Comparison of ENCODE assay signal across 8 cellular contexts in the genomic region with DNA sequence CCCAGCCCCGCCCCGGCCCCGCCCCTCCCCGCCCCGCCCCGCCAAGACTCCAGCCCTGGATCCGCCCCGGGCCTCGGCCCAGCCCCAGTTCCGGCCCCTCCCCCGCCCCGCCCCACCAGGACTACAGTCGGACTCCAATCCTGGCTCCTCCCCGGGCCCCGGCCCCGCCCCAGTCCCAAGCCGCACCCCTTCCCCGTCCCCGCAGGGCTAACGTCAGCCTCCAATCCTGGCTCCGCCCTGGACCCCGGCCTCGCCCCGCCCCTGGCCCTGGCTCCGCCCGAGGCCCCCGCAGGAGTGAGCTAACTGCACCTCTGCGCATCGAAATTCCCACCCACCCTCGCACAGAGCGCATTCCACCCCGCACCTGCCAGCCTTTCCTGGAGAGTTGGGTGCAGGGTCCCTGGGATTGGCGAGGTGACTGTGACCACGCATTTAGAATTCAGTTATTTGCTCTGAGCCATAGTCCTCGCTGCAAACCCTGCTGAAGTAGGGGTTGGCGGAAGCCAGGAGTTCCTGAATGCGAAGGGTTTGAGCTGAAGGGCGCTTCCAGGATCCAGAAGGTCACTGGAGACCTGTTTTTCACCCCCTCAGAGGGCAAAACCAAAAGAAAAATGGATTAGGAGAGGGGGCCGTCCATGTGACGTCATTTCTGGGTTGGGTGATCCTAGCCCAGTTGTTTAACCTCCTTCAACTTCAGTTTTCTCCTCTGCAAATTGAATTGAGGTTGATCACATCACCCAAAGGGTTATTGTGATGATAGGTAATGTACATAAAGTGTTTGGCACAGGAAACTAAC. TPM values are rescaled to one million over a fixed set of nuclear protein-coding genes. Genes with fewer than 3 reads are reported as not detected.
DNase-seq lines count a peak whose midpoint lies in the region; ATAC-seq and TF ChIP-seq lines count a peak whose summit lies in the region.

No MANE protein-coding gene starts in this region.

- no peaks in the 10 kb centered on the region for H3K27me3 ChIP-seq in CD8-positive, alpha-beta T cell (ENCODE audit: insufficient read depth, low read length)
- H3K27me3 ChIP-seq in effector memory CD4-positive, alpha-beta T cell (replicated peaks; ENCODE audit: control insufficient read depth, insufficient read depth, low read length, poor library complexity, severe bottlenecking): no peaks in the 10 kb centered on the region
- peaks cover 0 to 8% of the 10 kb centered on the region in 2 experiments for H3K27me3 ChIP-seq in mesenchymal stem cell (ENCODE audit: control insufficient read depth in 1 of 2, insufficient read depth in 1 of 2, low read length in 2 of 2)

- CTCF ChIA-PET in CD8-positive, alpha-beta T cell (lab: Charles Lee): interaction anchor here (0.6 to 6.3 kb wide), 7 partner anchors 12 to 193 kb away, joined by 3 to 80 read pairs (median 3); no protein-coding TSS in a partner anchor

- no peak overlapping the region for H2AK5ac ChIP-seq in mesenchymal stem cell (ENCODE audit: low read length, severe bottlenecking)

- POLR2A ChIA-PET in CD8-positive, alpha-beta T cell (lab: Charles Lee): interaction anchor here (0.6 to 3.8 kb wide), 11 partner anchors 13 to 469 kb away, joined by 3 to 29 read pairs (median 4); a partner anchor contains a TSS

- no peak overlapping the region for H2BK5ac ChIP-seq in mesenchymal stem cell (ENCODE audit: low read depth, low read length, poor library complexity, severe bottlenecking)

- DNase-seq in CD8-positive, alpha-beta T cell: peak; percentile 97 to 99 (median 99)
- peak; percentile 86 for DNase-seq in HPDE6-E6E7 (ENCODE audit: extremely low spot score)
- DNase-seq in NK-92 (lab: John Stamatoyannopoulos, UW; ENCODE audit: unreplicated experiment): peak; percentile 91
- peak; percentile 97 to 98 for DNase-seq in activated CD8-positive, alpha-beta memory T cell treated with anti-CD3 and anti-CD28 coated beads for 4 hours (ENCODE audit: low read depth in 2 of 2)
- peak; percentile 97 to 99 (median 97) for DNase-seq in effector memory CD4-positive, alpha-beta T cell
- DNase-seq in mesenchymal stem cell: peak; percentile 92
- peak; percentile 97 for DNase-seq in stimulated activated CD8-positive, alpha-beta memory T cell treated with anti-CD3 and anti-CD28 coated beads, Interleukin-12 subunit alpha, Interleukin-12 subunit beta, amount 100 ng/mL, for 1 hour (ENCODE audit: low read depth)

- H2BK120ac ChIP-seq in mesenchymal stem cell (ENCODE audit: low read depth, low read length): no peak overlapping the region

- peak overlapping the region; percentile 94 for H3K27ac Mint-ChIP-seq in CD8-positive, alpha-beta T cell

- H3K27me3 Mint-ChIP-seq in CD8-positive, alpha-beta T cell (ENCODE audit: low read depth): no peaks in the 10 kb centered on the region

- H3K18ac ChIP-seq in mesenchymal stem cell (ENCODE audit: low read depth in 1 of 2, low read length in 2 of 2): peak overlapping the region in 1 of 2 experiments; percentile 59

- H3K36me3 ChIP-seq in CD8-positive, alpha-beta T cell (ENCODE audit: insufficient read depth, low read length): peaks cover 11% of the 10 kb centered on the region
- peaks cover 10% of the 10 kb centered on the region for H3K36me3 ChIP-seq in effector memory CD4-positive, alpha-beta T cell (ENCODE audit: control insufficient read depth, insufficient read depth, low read length)
- H3K36me3 ChIP-seq in mesenchymal stem cell (ENCODE audit: control insufficient read depth in 1 of 2, insufficient read depth in 2 of 2, low read depth in 1 of 2, low read length in 2 of 2): peaks cover 4 to 13% of the 10 kb centered on the region in 2 experiments

- H2AFZ ChIP-seq in mesenchymal stem cell (ENCODE audit: low read depth, low read length): peak overlapping the region; percentile 47

- no peaks in the 10 kb centered on the region for H3K9me3 Mint-ChIP-seq in CD8-positive, alpha-beta T cell

- intact Hi-C loops in CD8-positive, alpha-beta T cell (cut with DNase I, micrococcal nuclease): loop anchor here (1.0 to 5.0 kb wide), 11 partner anchors 14 to 317 kb away; a partner anchor contains a TSS

- H3K9me3 ChIP-seq in CD8-positive, alpha-beta T cell (ENCODE audit: low read length): no peaks in the 10 kb centered on the region
- H3K9me3 ChIP-seq in effector memory CD4-positive, alpha-beta T cell (ENCODE audit: control insufficient read depth, low read length): no peaks in the 10 kb centered on the region
- H3K9me3 ChIP-seq in mesenchymal stem cell (ENCODE audit: control insufficient read depth, low read length): no peaks in the 10 kb centered on the region

- H3K4me3 Mint-ChIP-seq in CD8-positive, alpha-beta T cell: peak overlapping the region; percentile 80

- H2BK12ac ChIP-seq in mesenchymal stem cell (ENCODE audit: low read length in 2 of 2): peak overlapping the region in 1 of 2 experiments; percentile 40

- H3K14ac ChIP-seq in mesenchymal stem cell (ENCODE audit: low read length in 2 of 2): no peak overlapping the region

- H4K8ac ChIP-seq in mesenchymal stem cell (ENCODE audit: low read length): no peak overlapping the region

- peaks cover 28% of the 10 kb centered on the region for H3K36me3 Mint-ChIP-seq in CD8-positive, alpha-beta T cell

- 9% methylated on average over 27 of the region's 40 CpGs for WGBS in mesenchymal stem cell

- H3K23ac ChIP-seq in mesenchymal stem cell (ENCODE audit: low read length in 2 of 2): peak overlapping the region in 1 of 2 experiments; percentile 9

- peaks cover 16% of the 10 kb centered on the region for H3K79me1 ChIP-seq in mesenchymal stem cell (replicated peaks; ENCODE audit: low read length, poor library complexity, severe bottlenecking)

- peaks cover 77% of the 10 kb centered on the region for H3K4me1 ChIP-seq in CD8-positive, alpha-beta T cell (ENCODE audit: insufficient read depth, low read length)
- peaks cover 40% of the 10 kb centered on the region for H3K4me1 ChIP-seq in effector memory CD4-positive, alpha-beta T cell (ENCODE audit: control insufficient read depth, insufficient read depth, low read length, poor library complexity, severe bottlenecking)
- H3K4me1 ChIP-seq in mesenchymal stem cell (ENCODE audit: control insufficient read depth, insufficient read depth, low read depth, low read length): peaks cover 40% of the 10 kb centered on the region

- peak overlapping the region; percentile 90 for H3K9ac ChIP-seq in mesenchymal stem cell (ENCODE audit: low read length)

- peak; percentile 86 for ATAC-seq in CD8-positive, alpha-beta T cell
- peak; percentile 65 for ATAC-seq in GM19467 (IDR thresholded peaks at IDR 0.05; ENCODE audit: unreplicated experiment)

- no peak overlapping the region for H3K4ac ChIP-seq in mesenchymal stem cell (ENCODE audit: low read depth in 1 of 2, low read length in 2 of 2)

- H3K4me3 ChIP-seq in CD8-positive, alpha-beta T cell (ENCODE audit: low read depth, low read length): peak overlapping the region; percentile 82
- peak overlapping the region; percentile 44 for H3K4me3 ChIP-seq in effector memory CD4-positive, alpha-beta T cell (ENCODE audit: insufficient read depth, low read depth, low read length, poor library complexity, severe bottlenecking)
- H3K4me3 ChIP-seq in mesenchymal stem cell (ENCODE audit: insufficient read depth in 1 of 2, low read depth in 1 of 2, low read length in 2 of 2): peak overlapping the region; percentile 48 to 77

- TF ChIP-seq CTCF in CD8-positive, alpha-beta T cell (IDR thresholded peaks at IDR 0.05): no peak

- no peak overlapping the region for H4K91ac ChIP-seq in mesenchymal stem cell (ENCODE audit: low read length)

- peaks cover 76% of the 10 kb centered on the region for H3K4me1 Mint-ChIP-seq in CD8-positive, alpha-beta T cell (ENCODE audit: low read depth)

- peak overlapping the region; percentile 99 for H3K27ac ChIP-seq in CD8-positive, alpha-beta T cell (ENCODE audit: low read depth, low read length)
- H3K27ac ChIP-seq in effector memory CD4-positive, alpha-beta T cell (ENCODE audit: insufficient read depth, low read length, poor library complexity, severe bottlenecking): peak overlapping the region; percentile 84
- no peak overlapping the region for H3K27ac ChIP-seq in mesenchymal stem cell (ENCODE audit: low read length, poor library complexity, severe bottlenecking)

- peak overlapping the region; percentile 94 for H3K4me2 ChIP-seq in mesenchymal stem cell (ENCODE audit: low read length, poor library complexity, severe bottlenecking)

- no peak overlapping the region for H2BK15ac ChIP-seq in mesenchymal stem cell (ENCODE audit: low read depth, poor library complexity, severe bottlenecking)

RNA-seq across cellular contexts. Expression of a gene that starts 0.6 kb away (rescaled TPM):
- 10 to 100 TPM; 35.5 to 39.3 TPM for total RNA-seq in CD8-positive, alpha-beta T cell
- 10.7 TPM for polyA plus RNA-seq in mesenchymal stem cell (2013, experiment 1 of 2)
- 10.8 TPM for polyA plus RNA-seq in mesenchymal stem cell (2013, experiment 2 of 2)

RNA-seq across cellular contexts. Expression of a gene that starts 16.5 kb away (rescaled TPM):
- total RNA-seq in CD8-positive, alpha-beta T cell: not detected
- polyA plus RNA-seq in mesenchymal stem cell (2013, experiment 1 of 2): 0.07 TPM
- polyA plus RNA-seq in mesenchymal stem cell (2013, experiment 2 of 2): 0.05 TPM

RNA-seq across cellular contexts. Expression of a gene that starts 17.7 kb away (rescaled TPM):
- not detected for total RNA-seq in CD8-positive, alpha-beta T cell
- not detected for polyA plus RNA-seq in mesenchymal stem cell (2013, experiment 1 of 2)
- not detected for polyA plus RNA-seq in mesenchymal stem cell (2013, experiment 2 of 2)

RNA-seq across cellular contexts. Expression of a gene that starts 29.1 kb away (rescaled TPM):
- not detected for total RNA-seq in CD8-positive, alpha-beta T cell
- not detected for polyA plus RNA-seq in mesenchymal stem cell (2013, experiment 1 of 2)
- not detected for polyA plus RNA-seq in mesenchymal stem cell (2013, experiment 2 of 2)

RNA-seq across cellular contexts. Expression of a gene that starts 52.4 kb away (rescaled TPM):
- not detected for total RNA-seq in CD8-positive, alpha-beta T cell
- polyA plus RNA-seq in mesenchymal stem cell (2013, experiment 1 of 2): not detected
- not detected for polyA plus RNA-seq in mesenchymal stem cell (2013, experiment 2 of 2)
